26 cellular contexts compared by ENCODE assay signal in the genomic region with DNA sequence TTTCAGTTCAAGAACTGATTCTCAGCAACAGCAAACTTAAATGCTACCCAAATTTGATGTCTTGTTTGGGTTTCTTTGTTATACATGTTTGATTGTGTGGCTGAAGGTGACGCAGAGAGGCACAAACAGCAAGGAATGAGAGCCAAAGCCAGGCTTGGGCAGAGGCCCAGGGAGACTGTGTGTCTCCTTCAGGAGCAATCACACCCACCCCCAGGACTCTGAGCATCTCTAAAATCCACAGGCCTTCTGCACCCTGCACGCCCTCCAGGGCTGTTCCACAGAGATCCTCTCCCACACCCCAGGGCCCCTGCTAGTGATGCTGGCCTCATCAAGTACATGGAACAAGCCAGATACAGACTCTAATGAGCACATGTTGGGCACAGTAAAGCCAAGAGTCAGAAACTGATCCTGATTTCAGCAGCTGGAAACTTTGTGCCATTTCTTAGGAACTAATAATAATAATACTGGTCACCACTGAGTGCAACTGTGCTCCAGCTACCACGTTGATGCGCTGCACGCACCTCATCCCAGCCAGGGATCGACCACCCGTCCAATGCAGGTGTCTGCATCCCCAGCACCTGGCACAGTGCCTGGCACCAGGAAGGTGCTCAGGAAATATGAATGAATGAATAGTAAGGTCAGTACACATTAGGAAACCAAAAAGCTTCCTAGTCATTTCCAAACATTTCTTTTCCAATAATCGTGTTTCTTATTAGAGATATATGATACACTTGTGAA. TPM values are rescaled to one million over a fixed set of nuclear protein-coding genes. Genes with fewer than 3 reads are reported as not detected.
DNase-seq lines count a peak whose midpoint lies in the region; ATAC-seq, FAIRE-seq and TF ChIP-seq lines count a peak whose summit lies in the region.
"Had no signal": no experiment of that assay in that cellular context is flagged by ENCODE, and none has a peak within 500 bp of the region (broad histone marks: within the 10 kb centered on the region; RNA-seq: fewer than 3 reads in every experiment).

No MANE protein-coding gene starts in this region.

- no peak overlapping the region for H3K27ac Mint-ChIP-seq in natural killer cell treated with Interleukin-12 subunit alpha and Interleukin-12 subunit beta and Interleukin-15 and Interleukin-18, amount 100 ng/mL, for 72 hours
- H3K27ac Mint-ChIP-seq in natural killer cell: no peak overlapping the region
- H3K27ac Mint-ChIP-seq in activated T-helper 2 cell treated with anti-CD3 and anti-CD28 coated beads, Interferon-gamma antibody, Interleukin-2, Interleukin-4, amounts not matched to agents 10 μg/mL and 5 μg/mL and 100 μg/mL, durations not matched to agents 14 hours and 24 hours and 36 hours: no peak overlapping the region
- H3K27ac Mint-ChIP-seq: activated CD8-positive, alpha-beta T cell treated with anti-CD3 and anti-CD28 coated beads, Interleukin-2, amount 10 ng/mL, durations not matched to agents 7 days and 5 days; activated naive CD4-positive, alpha-beta T cell treated with anti-CD3 and anti-CD28 coated beads, Interleukin-2, amount 50 U/mL, for 72 hours; H9 had no signal

- CTCF ChIA-PET in GM12878 (lab: Yijun Ruan, JAX): interaction anchor here (0.8 to 2.4 kb wide), 4 partner anchors 9 to 80 kb away, joined by 3 to 21 read pairs (median 5); no protein-coding TSS in a partner anchor
- CTCF ChIA-PET in HepG2 (lab: Yijun Ruan, JAX; ENCODE audit: low intra/inter-chr PET ratio, low total read pairs): no interaction called here

- in situ Hi-C loops in GM12878 (cut with MboI) (no loop called here), HepG2 (cut with HindIII; ENCODE audit: extremely low pct_ligation_motif_present, low pct_unique_long_range_greater_than_20kb) (no loop called here)

- peak; percentile 32 to 38 for ATAC-seq in natural killer cell treated with Interleukin-12 subunit alpha and Interleukin-12 subunit beta and Interleukin-15 and Interleukin-18, amount 100 ng/mL, for 72 hours
- ATAC-seq in natural killer cell: no peak
- ATAC-seq in GM12878: peak; percentile 15; the same call in 1 of the 3 replicates
- no peak for ATAC-seq in HepG2
- ATAC-seq: activated CD8-positive, alpha-beta T cell treated with anti-CD3 and anti-CD28 coated beads, Interleukin-2, amount 10 ng/mL, durations not matched to agents 7 days and 5 days had no signal

- H3K36me3 ChIP-seq in GM12878 (ENCODE audit: control insufficient read depth in 2 of 2, insufficient read depth in 2 of 2, low read length in 1 of 2): no peaks in the 10 kb centered on the region
- H3K36me3 ChIP-seq in tibial nerve: no peaks in the 10 kb centered on the region
- no peaks in the 10 kb centered on the region for H3K36me3 ChIP-seq in effector memory CD4-positive, alpha-beta T cell (ENCODE audit: control insufficient read depth, insufficient read depth, low read length)
- no peaks in the 10 kb centered on the region for H3K36me3 ChIP-seq in HepG2 (replicated peaks in 1 of 2; ENCODE audit: control insufficient read depth in 1 of 2, insufficient read depth in 2 of 2, low read length in 2 of 2)
- H3K36me3 ChIP-seq: lower lobe of right lung, right atrium auricular region had no signal

- peaks cover 0 to 1% of the 10 kb centered on the region in 2 donors for H3K4me1 Mint-ChIP-seq in natural killer cell treated with Interleukin-12 subunit alpha and Interleukin-12 subunit beta and Interleukin-15 and Interleukin-18, amount 100 ng/mL, for 72 hours (ENCODE audit: low read depth in 2 of 2)
- no peaks in the 10 kb centered on the region for H3K4me1 Mint-ChIP-seq in natural killer cell
- peaks cover under 1% of the 10 kb centered on the region for H3K4me1 Mint-ChIP-seq in activated T-helper 2 cell treated with anti-CD3 and anti-CD28 coated beads, Interferon-gamma antibody, Interleukin-2, Interleukin-4, amounts not matched to agents 10 μg/mL and 5 μg/mL and 100 μg/mL, durations not matched to agents 14 hours and 24 hours and 36 hours (ENCODE audit: low read depth)

- H3K4me2 ChIP-seq in GM12878 (ENCODE audit: control insufficient read depth, insufficient read depth): no peak overlapping the region
- H3K4me2 ChIP-seq in HepG2 (ENCODE audit: low read depth, low read length): no peak overlapping the region

- H3K27me3 ChIP-seq in GM12878 (replicated peaks in 1 of 2; ENCODE audit: control insufficient read depth in 2 of 2, insufficient read depth in 2 of 2, low read length in 1 of 2) (no peaks in the 10 kb centered on the region), tibial nerve (no peaks in the 10 kb centered on the region), HepG2 (ENCODE audit: control insufficient read depth in 1 of 2, insufficient read depth in 2 of 2, low read length in 2 of 2) (no peaks in the 10 kb centered on the region)
- no peaks in the 10 kb centered on the region for H3K27me3 ChIP-seq in effector memory CD4-positive, alpha-beta T cell (replicated peaks; ENCODE audit: control insufficient read depth, insufficient read depth, low read length, poor library complexity, severe bottlenecking)
- H3K27me3 ChIP-seq: right atrium auricular region had no signal

- BruUV-seq in GM12878 (replicated peaks; lab: Mats Ljungman, UMichigan) (no TSS peak), HepG2 (replicated peaks; lab: Mats Ljungman, UMichigan) (no TSS peak)

- no peak overlapping the region for H3K4me3 Mint-ChIP-seq in natural killer cell treated with Interleukin-12 subunit alpha and Interleukin-12 subunit beta and Interleukin-15 and Interleukin-18, amount 100 ng/mL, for 72 hours
- no peak overlapping the region for H3K4me3 Mint-ChIP-seq in natural killer cell
- H3K4me3 Mint-ChIP-seq in activated T-helper 2 cell treated with anti-CD3 and anti-CD28 coated beads, Interferon-gamma antibody, Interleukin-2, Interleukin-4, amounts not matched to agents 10 μg/mL and 5 μg/mL and 100 μg/mL, durations not matched to agents 14 hours and 24 hours and 36 hours (ENCODE audit: low read depth): no peak overlapping the region
- H3K4me3 Mint-ChIP-seq: activated CD8-positive, alpha-beta T cell treated with anti-CD3 and anti-CD28 coated beads, Interleukin-2, amount 10 ng/mL, durations not matched to agents 7 days and 5 days; activated T-cell treated with anti-CD3 and anti-CD28 coated beads, Interleukin-2, amount 50 U/mL, for 4 hours; brain; H9 had no signal

- H2AFZ ChIP-seq in GM12878 (ENCODE audit: control insufficient read depth, low read depth, low read length): no peak overlapping the region
- H2AFZ ChIP-seq in HepG2 (ENCODE audit: low read length): no peak overlapping the region

- FAIRE-seq in GM12878 (lab: Jason Lieb, UNC) (no peak), HepG2 (lab: Jason Lieb, UNC) (no peak)
- FAIRE-seq: endothelial cell of umbilical vein, islet of Langerhans had no signal

- H3K36me3 Mint-ChIP-seq in natural killer cell treated with Interleukin-12 subunit alpha and Interleukin-12 subunit beta and Interleukin-15 and Interleukin-18, amount 100 ng/mL, for 72 hours: no peaks in the 10 kb centered on the region
- H3K36me3 Mint-ChIP-seq in natural killer cell: no peaks in the 10 kb centered on the region
- H3K36me3 Mint-ChIP-seq in activated T-helper 2 cell treated with anti-CD3 and anti-CD28 coated beads, Interferon-gamma antibody, Interleukin-2, Interleukin-4, amounts not matched to agents 10 μg/mL and 5 μg/mL and 100 μg/mL, durations not matched to agents 14 hours and 24 hours and 36 hours (ENCODE audit: low read depth): no peaks in the 10 kb centered on the region
- H3K36me3 Mint-ChIP-seq: brain had no signal

- RAD21 ChIA-PET in GM12878 (lab: Charles Lee; ENCODE audit: unreplicated experiment): interaction anchor here (0.6 to 1.5 kb wide), 2 partner anchors 20 to 53 kb away, joined by 3 to 4 read pairs; no protein-coding TSS in a partner anchor

- H3K9me3 ChIP-seq in GM12878 (replicated peaks; ENCODE audit: control insufficient read depth, insufficient read depth, low read length): no peaks in the 10 kb centered on the region
- no peaks in the 10 kb centered on the region for H3K9me3 ChIP-seq in tibial nerve
- no peaks in the 10 kb centered on the region for H3K9me3 ChIP-seq in effector memory CD4-positive, alpha-beta T cell (ENCODE audit: control insufficient read depth, low read length)
- H3K9me3 ChIP-seq in HepG2 (ENCODE audit: low read length): no peaks in the 10 kb centered on the region
- H3K9me3 ChIP-seq: lower lobe of right lung, right atrium auricular region had no signal

- peaks cover 0 to 4% of the 10 kb centered on the region in 2 donors for H3K27me3 Mint-ChIP-seq in natural killer cell treated with Interleukin-12 subunit alpha and Interleukin-12 subunit beta and Interleukin-15 and Interleukin-18, amount 100 ng/mL, for 72 hours
- no peaks in the 10 kb centered on the region for H3K27me3 Mint-ChIP-seq in natural killer cell (ENCODE audit: low read depth in 2 of 2)
- H3K27me3 Mint-ChIP-seq in activated T-helper 2 cell treated with anti-CD3 and anti-CD28 coated beads, Interferon-gamma antibody, Interleukin-2, Interleukin-4, amounts not matched to agents 10 μg/mL and 5 μg/mL and 100 μg/mL, durations not matched to agents 14 hours and 24 hours and 36 hours (ENCODE audit: low read depth): peaks cover 27% of the 10 kb centered on the region

- no peak overlapping the region for H3K9ac ChIP-seq in GM12878 (ENCODE audit: control insufficient read depth, insufficient read depth, low read length)
- H3K9ac ChIP-seq in HepG2 (ENCODE audit: insufficient read depth, low read depth, low read length): no peak overlapping the region

- no peaks in the 10 kb centered on the region for H3K4me1 ChIP-seq in GM12878 (ENCODE audit: control insufficient read depth, insufficient read depth, low read length)
- H3K4me1 ChIP-seq in tibial nerve: peaks cover 0 to 20% (median 6%) of the 10 kb centered on the region in 4 donors
- peaks cover 2% of the 10 kb centered on the region for H3K4me1 ChIP-seq in effector memory CD4-positive, alpha-beta T cell (ENCODE audit: control insufficient read depth, insufficient read depth, low read length, poor library complexity, severe bottlenecking)
- H3K4me1 ChIP-seq in HepG2 (ENCODE audit: insufficient read depth, low read length): no peaks in the 10 kb centered on the region
- H3K4me1 ChIP-seq: lower lobe of right lung had no signal

- no peak for TF ChIP-seq POLR2A in GM12878 (IDR thresholded peaks at IDR 0.05; ENCODE audit: low read depth, low read length)
- TF ChIP-seq POLR2A in tibial nerve (IDR thresholded peaks at IDR 0.05): no peak
- no peak for TF ChIP-seq POLR2A in HepG2 (IDR thresholded peaks at IDR 0.05; ENCODE audit: insufficient read depth in 1 of 2, low read depth in 2 of 2, low read length in 2 of 2)

- POLR2A ChIA-PET in GM12878 (lab: Charles Lee) (interaction anchor here (0.9 to 1.1 kb wide), 2 partner anchors 8 to 18 kb away, joined by 3 to 5 read pairs; no protein-coding TSS in a partner anchor), HepG2 (lab: Yijun Ruan, JAX) (no interaction called here)

- TF ChIP-seq CTCF in natural killer cell (IDR thresholded peaks at IDR 0.05) (no peak), GM12878 (IDR thresholded peaks at IDR 0.05 in 2 of 3, conservative IDR thresholded peaks at IDR 0.05 in 1 of 3; ENCODE audit: control insufficient read depth in 2 of 3, extremely low read depth in 1 of 3, insufficient read depth in 1 of 3, low read depth in 3 of 3, low read length in 3 of 3) (no peak), tibial nerve (IDR thresholded peaks at IDR 0.05) (no peak), HepG2 (CRISPR knock-in tag; IDR thresholded peaks at IDR 0.05) (no peak)

- SMC1A ChIA-PET in GM12878 (lab: Charles Lee; ENCODE audit: uncharacterized antibody, unreplicated experiment): interaction anchor here (0.8 to 1.4 kb wide), 7 partner anchors 15 to 80 kb away, joined by 3 to 7 read pairs (median 3); no protein-coding TSS in a partner anchor

- no peaks in the 10 kb centered on the region for H3K9me3 Mint-ChIP-seq in natural killer cell treated with Interleukin-12 subunit alpha and Interleukin-12 subunit beta and Interleukin-15 and Interleukin-18, amount 100 ng/mL, for 72 hours
- H3K9me3 Mint-ChIP-seq in natural killer cell: no peaks in the 10 kb centered on the region
- no peaks in the 10 kb centered on the region for H3K9me3 Mint-ChIP-seq in activated T-helper 2 cell treated with anti-CD3 and anti-CD28 coated beads, Interferon-gamma antibody, Interleukin-2, Interleukin-4, amounts not matched to agents 10 μg/mL and 5 μg/mL and 100 μg/mL, durations not matched to agents 14 hours and 24 hours and 36 hours
- H3K9me3 Mint-ChIP-seq: activated naive CD4-positive, alpha-beta T cell treated with anti-CD3 and anti-CD28 coated beads, Interleukin-2, amount 50 U/mL, for 72 hours; activated T-cell treated with anti-CD3 and anti-CD28 coated beads, Interleukin-2, amount 50 U/mL, for 4 hours; H9 had no signal

- TF ChIP-seq RAD21 in GM12878 (IDR thresholded peaks at IDR 0.05; ENCODE audit: insufficient read depth, low read depth, low read length): no peak
- TF ChIP-seq RAD21 in HepG2 (CRISPR knock-in tag; IDR thresholded peaks at IDR 0.05): no peak

- TF ChIP-seq EP300 in GM12878 (IDR thresholded peaks at IDR 0.05; ENCODE audit: borderline replicate concordance in 1 of 2, control insufficient read depth in 1 of 2, low read depth in 2 of 2, low read length in 2 of 2) (no peak), tibial nerve (IDR thresholded peaks at IDR 0.05) (no peak), HepG2 (IDR thresholded peaks at IDR 0.05; ENCODE audit: low read depth in 2 of 2, low read length in 2 of 2) (no peak), HepG2 (CRISPR knock-in tag; IDR thresholded peaks at IDR 0.05; ENCODE audit: borderline replicate concordance) (no peak)

- WGBS in GM12878 (ENCODE audit: insufficient coverage, insufficient replicate concordance, low lambda C conversion rate, missing lambda C conversion rate): 78% methylated on average over 8 of the region's 8 CpGs
- 81 to 84% methylated on average over 8 of the region's 8 CpGs for WGBS in tibial nerve, 2 donors
- 79% methylated on average over 8 of the region's 8 CpGs for WGBS in HepG2 (ENCODE audit: low lambda C conversion rate)

- H3K27ac ChIP-seq in GM12878 (ENCODE audit: control insufficient read depth, insufficient read depth) (no peak overlapping the region), tibial nerve (peak overlapping the region; percentile 50 to 94 (median 74)), HepG2 (ENCODE audit: extremely low read length, insufficient read depth, low read length) (no peak overlapping the region)
- H3K27ac ChIP-seq in effector memory CD4-positive, alpha-beta T cell (ENCODE audit: insufficient read depth, low read length, poor library complexity, severe bottlenecking): no peak overlapping the region
- H3K27ac ChIP-seq: lower lobe of right lung had no signal

- no peak for DNase-seq in natural killer cell treated with Interleukin-12 subunit alpha and Interleukin-12 subunit beta and Interleukin-15 and Interleukin-18, amount 100 ng/mL, for 72 hours (ENCODE audit: low spot score)
- no peak for DNase-seq in natural killer cell
- no peak for DNase-seq in GM12878 (ENCODE audit: low read depth, low spot score)
- DNase-seq in mesenteric fat pad (ENCODE audit: low spot score): peak; percentile 51
- DNase-seq in tibial nerve (ENCODE audit: low spot score in 2 of 2): no peak
- no peak for DNase-seq in activated T-helper 2 cell treated with anti-CD3 and anti-CD28 coated beads, Interferon-gamma antibody, Interleukin-2, Interleukin-4, amounts not matched to agents 10 μg/mL and 5 μg/mL and 100 μg/mL, durations not matched to agents 14 hours and 24 hours and 36 hours (ENCODE audit: low spot score)
- DNase-seq in effector memory CD4-positive, alpha-beta T cell: no peak
- DNase-seq in HepG2 (ENCODE audit: low spot score): no peak
- DNase-seq: activated CD4-positive, CD25-positive, alpha-beta regulatory T cell; activated CD8-positive, alpha-beta T cell treated with anti-CD3 and anti-CD28 coated beads, Interleukin-2, amount 10 ng/mL, durations not matched to agents 7 days and 5 days; activated T-cell treated with anti-CD3 and anti-CD28 coated beads, Interleukin-2, amount 50 U/mL, for 4 hours; dermis blood vessel endothelial cell; DMS153; foreskin fibroblast; GDM1; H9; lower lobe of right lung; NCI-H1105; NCI-H510A treated with DMSO at 0.1 percent for 48 hours; NK-92 treated with Interleukin-12 subunit alpha and Interleukin-12 subunit beta, amount 100 ng/mL, for 24 hours; T1000 had no signal

- H4K20me1 ChIP-seq in GM12878 (ENCODE audit: control insufficient read depth, insufficient read depth): no peaks in the 10 kb centered on the region
- no peaks in the 10 kb centered on the region for H4K20me1 ChIP-seq in HepG2 (ENCODE audit: insufficient read depth, low read length)

- H3K4me3 ChIP-seq in GM12878: no peak overlapping the region
- H3K4me3 ChIP-seq in tibial nerve: no peak overlapping the region
- H3K4me3 ChIP-seq in effector memory CD4-positive, alpha-beta T cell (ENCODE audit: insufficient read depth, low read depth, low read length, poor library complexity, severe bottlenecking): no peak overlapping the region
- H3K4me3 ChIP-seq in HepG2 (replicated peaks in 1 of 3; ENCODE audit: insufficient read depth in 1 of 3, low read depth in 2 of 3, low read length in 3 of 3): no peak overlapping the region
- H3K4me3 ChIP-seq: lower lobe of right lung, right atrium auricular region had no signal

- intact Hi-C loops in natural killer cell (cut with micrococcal nuclease): no loop called here
- intact Hi-C loops in GM12878 (cut with micrococcal nuclease; ENCODE audit: unreplicated experiment): no loop called here
- intact Hi-C loops in activated T-helper 2 cell treated with anti-CD3 and anti-CD28 coated beads, Interferon-gamma antibody, Interleukin-2, Interleukin-4, amounts not matched to agents 10 μg/mL and 5 μg/mL and 100 μg/mL, durations not matched to agents 14 hours and 24 hours and 36 hours (cut with micrococcal nuclease): no loop called here
- intact Hi-C loops in HepG2 (cut with micrococcal nuclease; ENCODE audit: unreplicated experiment): no loop called here

- no peaks in the 10 kb centered on the region for H3K79me2 ChIP-seq in GM12878 (ENCODE audit: control insufficient read depth, insufficient read depth, low read length)
- H3K79me2 ChIP-seq in HepG2 (ENCODE audit: insufficient read depth, low read length): no peaks in the 10 kb centered on the region

RNA-seq across cellular contexts. Expression of a gene that starts 54.6 kb away (rescaled TPM):
- total RNA-seq in natural killer cell treated with Interleukin-12 subunit alpha and Interleukin-12 subunit beta and Interleukin-15 and Interleukin-18, amount 100 ng/mL, for 72 hours: 1 to 10 TPM; 2.6 to 6.1 TPM
- total RNA-seq in natural killer cell: 100 to 1,000 TPM in 2 of 3 donors, 10 to 100 TPM in 1; 97.7 to 203 (median 158) TPM
- total RNA-seq in GM12878 (2013; cell fraction: nucleolus; rRNA removed): 344 and 364 TPM in 2 replicates
- total RNA-seq in GM12878 (2014; rRNA removed): 19.6 and 21.6 TPM in 2 replicates
- 23.3 and 24.0 TPM in 2 replicates for total RNA-seq in GM12878 (2014; rRNA removed; fragmentation: Illumina TruSeq; extraction: Trizol)
- total RNA-seq in GM12878 (2021): 60.2 and 63.5 TPM in 2 replicates
- polyA plus RNA-seq in GM12878 (2011; ENCODE audit: low read depth): 26.0 TPM
- 20.5 and 34.6 TPM in 2 replicates for polyA plus RNA-seq in GM12878 (2011; rRNA removed)
- polyA plus RNA-seq in GM12878 (2011; cell fraction: cytosol; rRNA removed): 27.6 and 32.9 TPM in 2 replicates
- 62.1 and 64.0 TPM in 2 replicates for polyA plus RNA-seq in GM12878 (2011; cell fraction: nucleus; rRNA removed)
- 52.2 and 55.4 TPM in 2 replicates for polyA plus RNA-seq in GM12878 (2012)
- 44.1 and 59.3 TPM in 2 replicates for polyA plus RNA-seq in GM12878 (2014; fragmentation: Illumina TruSeq; extraction: Trizol)
- 10 to 100 TPM in 1 of 2 experiments, 1 to 10 TPM in 1; 10.0 to 13.2 TPM for polyA plus RNA-seq in GM12878 (2014; fragmentation: Nextera tagmentation; extraction: Ambion mirVana)
- polyA plus RNA-seq in GM12878 (2014; rRNA removed): 29.0 and 37.6 TPM in 2 replicates
- 10 to 100 TPM; 22.7 to 23.2 TPM for polyA plus RNA-seq in GM12878 (2016; fragmentation: Nextera tagmentation; extraction: Ambion mirVana)
- 52.8 and 74.5 TPM in 2 replicates for polyA minus RNA-seq in GM12878 (2011; rRNA and poly(A)+ RNA removed)
- 25.0 and 25.4 TPM in 2 replicates for polyA minus RNA-seq in GM12878 (2011; cell fraction: cytosol; rRNA and poly(A)+ RNA removed)
- polyA minus RNA-seq in GM12878 (2011; cell fraction: nucleus; rRNA and poly(A)+ RNA removed): 60.7 and 103 TPM in 2 replicates
- 3.9 TPM for total RNA-seq in mesenteric fat pad
- 10 to 100 TPM in 1 of 4 donors, 1 to 10 TPM in 3; 2.5 to 13.2 (median 6.6) TPM for total RNA-seq in tibial nerve
- 8.4 and 10.0 TPM in 2 replicates for total RNA-seq in activated T-helper 2 cell treated with anti-CD3 and anti-CD28 coated beads, Interferon-gamma antibody, Interleukin-2, Interleukin-4, amounts not matched to agents 10 μg/mL and 5 μg/mL and 100 μg/mL, durations not matched to agents 14 hours and 24 hours and 36 hours
- 6.8 and 7.9 TPM in 2 replicates for total RNA-seq in HepG2 (2016; rRNA removed; fragmentation: Illumina TruSeq; extraction: Trizol)
- total RNA-seq in HepG2 (2016; cell fraction: cytosol; rRNA removed; fragmentation: Illumina TruSeq; extraction: Trizol; ENCODE audit: low read depth): 5.3 and 5.4 TPM in 2 replicates
- 7.1 and 8.8 TPM in 2 replicates for total RNA-seq in HepG2 (2016; cell fraction: insoluble cytoplasmic fraction; rRNA removed; fragmentation: Illumina TruSeq; extraction: Trizol)
- total RNA-seq in HepG2 (2016; cell fraction: membrane; rRNA removed; fragmentation: Illumina TruSeq; extraction: Trizol): 15.7 and 15.8 TPM in 2 replicates
- 10.0 and 10.9 TPM in 2 replicates for total RNA-seq in HepG2 (2016; cell fraction: nucleus; rRNA removed; fragmentation: Illumina TruSeq; extraction: Trizol)
- 6.3 and 9.0 TPM in 2 replicates for polyA plus RNA-seq in HepG2 (2011; rRNA removed)
- polyA plus RNA-seq in HepG2 (2011; cell fraction: cytosol; rRNA removed): 4.8 and 5.8 TPM in 2 replicates
- polyA plus RNA-seq in HepG2 (2011; cell fraction: nucleus; rRNA removed): 7.5 and 7.7 TPM in 2 replicates
- 8.6 and 11.4 TPM in 2 replicates for polyA plus RNA-seq in HepG2 (2012)
- polyA plus RNA-seq in HepG2 (2016; cell fraction: cytosol; fragmentation: Illumina TruSeq; extraction: Trizol; ENCODE audit: low read depth): 21.6 and 22.8 TPM in 2 replicates
- polyA plus RNA-seq in HepG2 (2016; cell fraction: insoluble cytoplasmic fraction; fragmentation: Illumina TruSeq; extraction: Trizol; ENCODE audit: low read depth): 21.8 and 29.7 TPM in 2 replicates
- 44.0 and 50.2 TPM in 2 replicates for polyA plus RNA-seq in HepG2 (2016; cell fraction: membrane; fragmentation: Illumina TruSeq; extraction: Trizol; ENCODE audit: low read depth)
- 25.7 and 28.7 TPM in 2 replicates for polyA plus RNA-seq in HepG2 (2016; cell fraction: nucleus; fragmentation: Illumina TruSeq; extraction: Trizol; ENCODE audit: insufficient read depth, low read depth)
- 0.19 and 20.5 TPM in 2 replicates for polyA minus RNA-seq in HepG2 (2011; rRNA and poly(A)+ RNA removed; ENCODE audit: low replicate concordance)
- polyA minus RNA-seq in HepG2 (2011; cell fraction: cytosol; rRNA and poly(A)+ RNA removed): 3.3 and 5.4 TPM in 2 replicates
- 15.2 and 18.2 TPM in 2 replicates for polyA minus RNA-seq in HepG2 (2011; cell fraction: nucleus; rRNA and poly(A)+ RNA removed)

RNA-seq across cellular contexts. Expression of a gene that starts 55.2 kb away (rescaled TPM):
- total RNA-seq in natural killer cell treated with Interleukin-12 subunit alpha and Interleukin-12 subunit beta and Interleukin-15 and Interleukin-18, amount 100 ng/mL, for 72 hours: 100 to 1,000 TPM; 325 to 329 TPM
- 10 to 100 TPM; 54.0 to 63.3 (median 60.2) TPM for total RNA-seq in natural killer cell
- total RNA-seq in GM12878 (2013; cell fraction: nucleolus; rRNA removed): 106 and 109 TPM in 2 replicates
- total RNA-seq in GM12878 (2014; rRNA removed): 314 and 372 TPM in 2 replicates
- 420 and 440 TPM in 2 replicates for total RNA-seq in GM12878 (2014; rRNA removed; fragmentation: Illumina TruSeq; extraction: Trizol)
- total RNA-seq in GM12878 (2021): 323 and 329 TPM in 2 replicates
- polyA plus RNA-seq in GM12878 (2011; ENCODE audit: low read depth): 226 TPM
- 245 and 246 TPM in 2 replicates for polyA plus RNA-seq in GM12878 (2011; rRNA removed)
- polyA plus RNA-seq in GM12878 (2011; cell fraction: cytosol; rRNA removed): 168 and 223 TPM in 2 replicates
- 155 and 189 TPM in 2 replicates for polyA plus RNA-seq in GM12878 (2011; cell fraction: nucleus; rRNA removed)
- 300 and 373 TPM in 2 replicates for polyA plus RNA-seq in GM12878 (2012)
- 448 and 558 TPM in 2 replicates for polyA plus RNA-seq in GM12878 (2014; fragmentation: Illumina TruSeq; extraction: Trizol)
- polyA plus RNA-seq in GM12878 (2014; fragmentation: Nextera tagmentation; extraction: Ambion mirVana): 100 to 1,000 TPM; 276 to 376 TPM
- 260 and 293 TPM in 2 replicates for polyA plus RNA-seq in GM12878 (2014; rRNA removed)
- 100 to 1,000 TPM; 464 to 488 TPM for polyA plus RNA-seq in GM12878 (2016; fragmentation: Nextera tagmentation; extraction: Ambion mirVana)
- 127 and 259 TPM in 2 replicates for polyA minus RNA-seq in GM12878 (2011; rRNA and poly(A)+ RNA removed)
- 100.0 and 136 TPM in 2 replicates for polyA minus RNA-seq in GM12878 (2011; cell fraction: cytosol; rRNA and poly(A)+ RNA removed)
- polyA minus RNA-seq in GM12878 (2011; cell fraction: nucleus; rRNA and poly(A)+ RNA removed): 40.5 and 61.9 TPM in 2 replicates
- total RNA-seq in mesenteric fat pad: 165 TPM
- total RNA-seq in tibial nerve: 100 to 1,000 TPM in 1 of 4 donors, 10 to 100 TPM in 3; 64.7 to 103 (median 71.9) TPM
- total RNA-seq in activated T-helper 2 cell treated with anti-CD3 and anti-CD28 coated beads, Interferon-gamma antibody, Interleukin-2, Interleukin-4, amounts not matched to agents 10 μg/mL and 5 μg/mL and 100 μg/mL, durations not matched to agents 14 hours and 24 hours and 36 hours: 455 and 459 TPM in 2 replicates
- total RNA-seq in HepG2 (2016; rRNA removed; fragmentation: Illumina TruSeq; extraction: Trizol): 380 and 481 TPM in 2 replicates
- 142 and 143 TPM in 2 replicates for total RNA-seq in HepG2 (2016; cell fraction: cytosol; rRNA removed; fragmentation: Illumina TruSeq; extraction: Trizol; ENCODE audit: low read depth)
- total RNA-seq in HepG2 (2016; cell fraction: insoluble cytoplasmic fraction; rRNA removed; fragmentation: Illumina TruSeq; extraction: Trizol): 391 and 476 TPM in 2 replicates
- 267 and 273 TPM in 2 replicates for total RNA-seq in HepG2 (2016; cell fraction: membrane; rRNA removed; fragmentation: Illumina TruSeq; extraction: Trizol)
- total RNA-seq in HepG2 (2016; cell fraction: nucleus; rRNA removed; fragmentation: Illumina TruSeq; extraction: Trizol): 160 and 168 TPM in 2 replicates
- 112 and 119 TPM in 2 replicates for polyA plus RNA-seq in HepG2 (2011; rRNA removed)
- 99.4 and 136 TPM in 2 replicates for polyA plus RNA-seq in HepG2 (2011; cell fraction: cytosol; rRNA removed)
- polyA plus RNA-seq in HepG2 (2011; cell fraction: nucleus; rRNA removed): 68.8 and 87.6 TPM in 2 replicates
- polyA plus RNA-seq in HepG2 (2012): 283 and 305 TPM in 2 replicates
- 122 and 132 TPM in 2 replicates for polyA plus RNA-seq in HepG2 (2016; cell fraction: cytosol; fragmentation: Illumina TruSeq; extraction: Trizol; ENCODE audit: low read depth)
- 522 and 545 TPM in 2 replicates for polyA plus RNA-seq in HepG2 (2016; cell fraction: insoluble cytoplasmic fraction; fragmentation: Illumina TruSeq; extraction: Trizol; ENCODE audit: low read depth)
- 196 and 202 TPM in 2 replicates for polyA plus RNA-seq in HepG2 (2016; cell fraction: membrane; fragmentation: Illumina TruSeq; extraction: Trizol; ENCODE audit: low read depth)
- polyA plus RNA-seq in HepG2 (2016; cell fraction: nucleus; fragmentation: Illumina TruSeq; extraction: Trizol; ENCODE audit: insufficient read depth, low read depth): 247 and 250 TPM in 2 replicates
- polyA minus RNA-seq in HepG2 (2011; rRNA and poly(A)+ RNA removed; ENCODE audit: low replicate concordance): 53.4 and 93.5 TPM in 2 replicates
- polyA minus RNA-seq in HepG2 (2011; cell fraction: cytosol; rRNA and poly(A)+ RNA removed): 105 and 139 TPM in 2 replicates
- polyA minus RNA-seq in HepG2 (2011; cell fraction: nucleus; rRNA and poly(A)+ RNA removed): 59.4 and 73.6 TPM in 2 replicates

Comparison
In these comparisons a context has a peak if more than half of its experiments do, and no peak if none do; other contexts are left out.
1. ATAC-seq: peak in natural killer cell treated with Interleukin-12 subunit alpha and Interleukin-12 subunit beta and Interleukin-15 and Interleukin-18, amount 100 ng/mL, for 72 hours (2 of 2) and GM12878 (single experiment); none in natural killer cell (0 of 3) and HepG2 (single experiment).
2. H3K27ac ChIP-seq: peak in tibial nerve (4 of 4); none in GM12878 (single experiment), effector memory CD4-positive, alpha-beta T cell (single experiment) and HepG2 (single experiment).